ENCODE assay signal across 24 cellular contexts in genomic region chr15:80002267-80002666, GRCh38. TPM values are rescaled to one million over a fixed set of nuclear protein-coding genes. Genes with fewer than 3 reads are reported as not detected.
"Had no signal": no experiment of that assay in that cellular context is flagged by ENCODE, and none has a peak within 500 bp of the region (broad histone marks: within the 10 kb centered on the region; RNA-seq: fewer than 3 reads in every experiment).

No MANE protein-coding gene starts in this region.

- H3K4me3 Mint-ChIP-seq: effector memory CD8-positive, alpha-beta T cell; memory B cell; natural killer cell; neural crest cell; stimulated activated memory B cell treated with anti-CD40 and anti-IgM and Interleukin-4, amounts not matched to agents 10 μg/mL and 1 μg/mL and 100 μg/mL, for 72 hours had no signal

- H3K27ac Mint-ChIP-seq: effector memory CD8-positive, alpha-beta T cell; memory B cell; natural killer cell; progenitor cell of endocrine pancreas; stimulated activated memory B cell treated with anti-CD40 and anti-IgM and Interleukin-4, amounts not matched to agents 10 μg/mL and 1 μg/mL and 100 μg/mL, for 72 hours had no signal

- H3K27me3 Mint-ChIP-seq: effector memory CD8-positive, alpha-beta T cell; memory B cell; progenitor cell of endocrine pancreas; stimulated activated memory B cell treated with anti-CD40 and anti-IgM and Interleukin-4, amounts not matched to agents 10 μg/mL and 1 μg/mL and 100 μg/mL, for 72 hours had no signal

- H3K79me2 ChIP-seq: parathyroid adenoma had no signal

- H3K4me3 ChIP-seq: gastrocnemius medialis, lung, sigmoid colon, tibial artery, upper lobe of left lung had no signal

- H3K27me3 ChIP-seq: gastrocnemius medialis, sigmoid colon, testis, tibial artery, upper lobe of left lung had no signal

- DNase-seq: cortex of kidney; effector memory CD8-positive, alpha-beta T cell; foreskin fibroblast; gastrocnemius medialis; natural killer cell; sigmoid colon; stimulated activated CD4-positive, alpha-beta T cell treated with anti-CD3 and anti-CD28 coated beads, Interleukin-2, amount 100 ng/mL, for 24 hours; stimulated activated CD4-positive, alpha-beta T cell treated with anti-CD3 and anti-CD28 coated beads, Interleukin-4, amount 100 ng/mL, for 24 hours; stimulated activated naive CD8-positive, alpha-beta T cell treated with anti-CD3 and anti-CD28 coated beads, Interleukin-15, Interleukin-2, amounts not matched to agents 100 U/mL and 50 U/mL, for 24 hours; substantia nigra; testis; tibial artery; upper lobe of left lung had no signal

- H3K9me3 ChIP-seq: gastrocnemius medialis, sigmoid colon, testis, tibial artery, upper lobe of left lung had no signal

- H3K4me1 ChIP-seq: gastrocnemius medialis, parathyroid adenoma, sigmoid colon, tibial artery, upper lobe of left lung had no signal

- H3K4me1 Mint-ChIP-seq: natural killer cell, neural crest cell had no signal

- H3K9ac ChIP-seq: parathyroid adenoma had no signal

- ATAC-seq: effector memory CD8-positive, alpha-beta T cell; gastrocnemius medialis; natural killer cell; stimulated activated memory B cell treated with anti-CD40 and anti-IgM and Interleukin-4, amounts not matched to agents 10 μg/mL and 1 μg/mL and 100 μg/mL, for 72 hours; stimulated activated naive CD8-positive, alpha-beta T cell treated with anti-CD3 and anti-CD28 coated beads, Interleukin-15, Interleukin-2, amounts not matched to agents 100 U/mL and 50 U/mL, for 24 hours had no signal

- H3K27ac ChIP-seq: gastrocnemius medialis, parathyroid adenoma, sigmoid colon, tibial artery, upper lobe of left lung had no signal

- H2AFZ ChIP-seq: parathyroid adenoma had no signal

- H3K36me3 Mint-ChIP-seq: natural killer cell had no signal

- H3K36me3 ChIP-seq: gastrocnemius medialis, sigmoid colon, tibial artery, upper lobe of left lung had no signal

- FAIRE-seq: endometrium, keratinocyte, urothelium cell line had no signal

RNA-seq across cellular contexts. Expression of gene BCL2A1, which starts 31.3 kb away (rescaled TPM):
- total RNA-seq: glomerular endothelial cell, neural crest cell, osteoblast, progenitor cell of endocrine pancreas, testis had no signal
